Comparison of ENCODE assay signal across 21 cellular contexts in the genomic region with DNA sequence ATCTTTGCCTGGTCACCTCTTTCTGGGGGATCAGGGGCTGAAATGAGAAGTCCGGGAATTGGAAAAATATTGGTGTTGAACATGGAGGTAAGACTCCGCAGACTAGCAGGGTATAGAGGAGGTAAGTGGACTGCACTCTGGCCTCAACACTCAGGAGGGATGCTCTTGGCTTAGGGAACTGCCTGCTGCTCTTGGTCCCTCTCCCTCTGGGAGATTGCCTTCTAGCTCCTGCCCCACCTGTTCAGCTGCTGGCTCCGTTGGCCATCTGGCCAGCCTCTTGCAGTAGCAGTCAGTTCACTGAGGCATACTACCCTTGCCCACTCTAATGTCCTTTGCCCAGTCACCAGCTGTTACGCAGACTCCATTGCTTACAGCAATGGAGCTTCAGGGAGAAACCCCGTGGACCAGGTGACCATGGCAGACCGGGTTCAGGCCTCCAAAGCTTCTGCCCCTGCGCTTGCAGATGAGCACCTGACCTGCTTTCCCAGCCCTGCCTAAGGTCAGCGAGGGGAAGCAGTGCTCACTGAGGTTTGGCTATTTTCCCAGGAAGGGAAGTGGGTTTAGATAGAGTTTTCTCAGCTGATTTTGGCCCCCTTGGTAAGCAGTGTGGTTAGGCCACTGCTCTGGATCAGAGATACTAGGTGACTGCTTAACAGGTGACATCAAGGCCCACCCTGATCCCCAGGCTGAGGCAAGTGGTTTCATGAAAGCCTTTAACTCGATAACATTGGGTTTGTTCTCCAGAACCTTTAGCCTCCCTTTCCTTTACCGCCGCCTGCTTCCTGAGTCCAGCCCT. TPM values are rescaled to one million over a fixed set of nuclear protein-coding genes. Genes with fewer than 3 reads are reported as not detected.
DNase-seq lines count a peak whose midpoint lies in the region; ATAC-seq, FAIRE-seq and TF ChIP-seq lines count a peak whose summit lies in the region.
"Had no signal": no experiment of that assay in that cellular context is flagged by ENCODE, and none has a peak within 500 bp of the region (broad histone marks: within the 10 kb centered on the region; RNA-seq: fewer than 3 reads in every experiment).

No MANE protein-coding gene starts in this region.

- TF ChIP-seq EP300 in HepG2 (IDR thresholded peaks at IDR 0.05; ENCODE audit: low read depth in 2 of 2, low read length in 2 of 2), result no peak
- TF ChIP-seq EP300 in HepG2 (CRISPR knock-in tag; IDR thresholded peaks at IDR 0.05; ENCODE audit: borderline replicate concordance), result no peak

- peak overlapping the region; percentile 32 for H3K9ac ChIP-seq in Loucy (ENCODE audit: low read depth, low read length, poor library complexity, severe bottlenecking)
- H3K9ac ChIP-seq in HepG2 (ENCODE audit: insufficient read depth, low read depth, low read length), result no peak overlapping the region

- POLR2A ChIA-PET in HepG2 (lab: Yijun Ruan, JAX), result interaction anchor here (1.5 kb wide), 1 partner anchor 12 kb away, joined by 4 read pairs; a partner anchor contains a TSS
- POLR2A ChIA-PET in activated CD8-positive, alpha-beta T cell treated with anti-CD3 and anti-CD28 coated beads, Interleukin-2, amount 10 ng/mL, durations not matched to agents 7 days and 5 days (lab: Charles Lee), result interaction anchor here (1.1 to 1.4 kb wide), 2 partner anchors 11 to 12 kb away, joined by 3 to 5 read pairs; a partner anchor contains a TSS

- FAIRE-seq in HepG2 (lab: Jason Lieb, UNC), result no peak
- FAIRE-seq: pancreas, urothelium cell line had no signal

- H3F3A ChIP-seq in Loucy (ENCODE audit: low read depth), result peaks cover 5% of the 10 kb centered on the region; the same call in 1 of the 2 replicates

- H3K9me2 ChIP-seq in Loucy (replicated peaks; ENCODE audit: low read depth, low read length), result no peaks in the 10 kb centered on the region

- intact Hi-C loops in HepG2 (cut with micrococcal nuclease; ENCODE audit: unreplicated experiment), result no loop called here

- H3K27me3 Mint-ChIP-seq in activated CD8-positive, alpha-beta T cell treated with anti-CD3 and anti-CD28 coated beads, Interleukin-2, amount 10 ng/mL, durations not matched to agents 7 days and 5 days (ENCODE audit: low read depth), result no peaks in the 10 kb centered on the region
- H3K27me3 Mint-ChIP-seq: CD4-positive, alpha-beta memory T cell had no signal

- peaks cover 42% of the 10 kb centered on the region for H3K36me3 Mint-ChIP-seq in activated CD8-positive, alpha-beta T cell treated with anti-CD3 and anti-CD28 coated beads, Interleukin-2, amount 10 ng/mL, durations not matched to agents 7 days and 5 days (ENCODE audit: low read depth)

- no TSS peak for BruUV-seq in HepG2 (replicated peaks; lab: Mats Ljungman, UMichigan)

- H3K79me2 ChIP-seq in Loucy (ENCODE audit: insufficient read depth, low read length) (no peaks in the 10 kb centered on the region), HepG2 (ENCODE audit: insufficient read depth, low read length) (no peaks in the 10 kb centered on the region)

- H3K4me3 Mint-ChIP-seq in activated CD8-positive, alpha-beta T cell treated with anti-CD3 and anti-CD28 coated beads, Interleukin-2, amount 10 ng/mL, durations not matched to agents 7 days and 5 days, result no peak overlapping the region
- H3K4me3 Mint-ChIP-seq: CD4-positive, alpha-beta memory T cell had no signal

- H3K27me3 ChIP-seq in BE2C (no peaks in the 10 kb centered on the region), Loucy (ENCODE audit: insufficient read depth, low read length, poor library complexity, severe bottlenecking) (no peaks in the 10 kb centered on the region), WERI-Rb-1 (ENCODE audit: insufficient read depth, low read depth, severe bottlenecking) (no peaks in the 10 kb centered on the region), HepG2 (ENCODE audit: control insufficient read depth in 1 of 2, insufficient read depth in 2 of 2, low read length in 2 of 2) (no peaks in the 10 kb centered on the region; a peak in 1 of 5 replicates)
- H3K27me3 ChIP-seq: esophagus muscularis mucosa, pancreas had no signal

- in situ Hi-C loops in HepG2 (cut with HindIII; ENCODE audit: extremely low pct_ligation_motif_present, low pct_unique_long_range_greater_than_20kb), result no loop called here

- H4K20me1 ChIP-seq in Loucy (ENCODE audit: insufficient read depth, low read length, poor library complexity, severe bottlenecking) (peaks cover 6% of the 10 kb centered on the region), HepG2 (ENCODE audit: insufficient read depth, low read length) (peaks cover 5% of the 10 kb centered on the region; the same call in 1 of the 2 replicates)

- TF ChIP-seq RAD21 in HepG2 (CRISPR knock-in tag; IDR thresholded peaks at IDR 0.05), result no peak

- H3K4me1 Mint-ChIP-seq in activated CD8-positive, alpha-beta T cell treated with anti-CD3 and anti-CD28 coated beads, Interleukin-2, amount 10 ng/mL, durations not matched to agents 7 days and 5 days (ENCODE audit: low read depth), result peaks cover 34% of the 10 kb centered on the region

- CTCF ChIA-PET in HepG2 (lab: Yijun Ruan, JAX; ENCODE audit: low intra/inter-chr PET ratio, low total read pairs), result no interaction called here
- CTCF ChIA-PET in activated CD8-positive, alpha-beta T cell treated with anti-CD3 and anti-CD28 coated beads, Interleukin-2, amount 10 ng/mL, durations not matched to agents 7 days and 5 days (lab: Charles Lee), result interaction anchor here (1.2 kb wide), 1 partner anchor 35 kb away, joined by 5 read pairs; no protein-coding TSS in a partner anchor

- H3K9me3 Mint-ChIP-seq in activated CD8-positive, alpha-beta T cell treated with anti-CD3 and anti-CD28 coated beads, Interleukin-2, amount 10 ng/mL, durations not matched to agents 7 days and 5 days (ENCODE audit: insufficient read depth), result no peaks in the 10 kb centered on the region
- H3K9me3 Mint-ChIP-seq: CD4-positive, alpha-beta memory T cell had no signal

- WGBS in HepG2 (ENCODE audit: low lambda C conversion rate), result 97% methylated on average over 11 of the region's 11 CpGs

- H3K4me2 ChIP-seq in Loucy (ENCODE audit: low read depth, low read length, poor library complexity, severe bottlenecking) (peak overlapping the region; percentile 82), HepG2 (ENCODE audit: low read depth, low read length) (no peak overlapping the region)

- ATAC-seq in HepG2 (no peak), GM19035 (IDR thresholded peaks at IDR 0.05; ENCODE audit: unreplicated experiment) (no peak), GM21717 (IDR thresholded peaks at IDR 0.05; ENCODE audit: unreplicated experiment) (no peak), GM18873 (IDR thresholded peaks at IDR 0.05; ENCODE audit: low FRiP score, unreplicated experiment) (no peak)
- no peak for ATAC-seq in activated CD8-positive, alpha-beta T cell treated with anti-CD3 and anti-CD28 coated beads, Interleukin-2, amount 10 ng/mL, durations not matched to agents 7 days and 5 days
- ATAC-seq: left colon had no signal

- H3K27ac Mint-ChIP-seq in activated CD8-positive, alpha-beta T cell treated with anti-CD3 and anti-CD28 coated beads, Interleukin-2, amount 10 ng/mL, durations not matched to agents 7 days and 5 days, result no peak overlapping the region

- H3K9me3 ChIP-seq in BE2C (no peaks in the 10 kb centered on the region), Loucy (ENCODE audit: insufficient read depth, low read depth, low read length) (no peaks in the 10 kb centered on the region), WERI-Rb-1 (ENCODE audit: severe bottlenecking) (no peaks in the 10 kb centered on the region), HepG2 (ENCODE audit: low read length) (no peaks in the 10 kb centered on the region)
- H3K9me3 ChIP-seq: esophagus muscularis mucosa, pancreas had no signal

- peak overlapping the region; percentile 64 for H3K27ac ChIP-seq in WERI-Rb-1
- H3K27ac ChIP-seq in HepG2 (ENCODE audit: extremely low read length, insufficient read depth, low read length), result no peak overlapping the region
- H3K27ac ChIP-seq: coronary artery, esophagus muscularis mucosa, pancreas had no signal

- peaks cover 54% of the 10 kb centered on the region for H3K36me3 ChIP-seq in BE2C
- H3K36me3 ChIP-seq in Loucy (ENCODE audit: insufficient read depth, low read length), result peaks cover 26% of the 10 kb centered on the region; the same call in 1 of the 2 replicates
- H3K36me3 ChIP-seq in WERI-Rb-1, result peaks cover 75% of the 10 kb centered on the region
- H3K36me3 ChIP-seq in HepG2 (replicated peaks in 1 of 2; ENCODE audit: control insufficient read depth in 1 of 2, insufficient read depth in 2 of 2, low read length in 2 of 2), result peaks cover 27 to 56% of the 10 kb centered on the region in 2 experiments

- H3K4me1 ChIP-seq in BE2C (peaks cover 71% of the 10 kb centered on the region), Loucy (ENCODE audit: insufficient read depth, low read length, poor library complexity, severe bottlenecking) (peaks cover 40% of the 10 kb centered on the region), HepG2 (ENCODE audit: insufficient read depth, low read length) (peaks cover 10% of the 10 kb centered on the region; the same call in 1 of the 2 replicates)

- H2AFZ ChIP-seq in Loucy (ENCODE audit: low read length), result no peak overlapping the region
- H2AFZ ChIP-seq in HepG2 (ENCODE audit: low read length), result no peak overlapping the region

- TF ChIP-seq POLR2A in HepG2 (IDR thresholded peaks at IDR 0.05; ENCODE audit: insufficient read depth in 1 of 2, low read depth in 2 of 2, low read length in 2 of 2), result 0 out of 4 replicates have a peak, but pooled peaks of 1 of the 2 experiments have one; percentile 19

- TF ChIP-seq CTCF in BE2C (IDR thresholded peaks at IDR 0.05; ENCODE audit: low read depth, low read length), result no peak
- TF ChIP-seq CTCF in Loucy (conservative IDR thresholded peaks at IDR 0.05; ENCODE audit: low read length), result no peak
- TF ChIP-seq CTCF in WERI-Rb-1 (IDR thresholded peaks at IDR 0.05; ENCODE audit: low read depth, low read length), result no peak
- TF ChIP-seq CTCF in HepG2 (CRISPR knock-in tag; IDR thresholded peaks at IDR 0.05), result no peak

- H3K4me3 ChIP-seq in BE2C (ENCODE audit: low read depth, low read length), result peak overlapping the region; percentile 19
- H3K4me3 ChIP-seq in Loucy (ENCODE audit: low read length, poor library complexity, severe bottlenecking), result no peak overlapping the region
- H3K4me3 ChIP-seq in WERI-Rb-1 (ENCODE audit: low read depth, low read length), result no peak overlapping the region
- no peak overlapping the region for H3K4me3 ChIP-seq in HepG2 (replicated peaks in 1 of 3; ENCODE audit: insufficient read depth in 1 of 3, low read depth in 2 of 3, low read length in 3 of 3)
- H3K4me3 ChIP-seq: coronary artery, esophagus muscularis mucosa, pancreas had no signal

- peak; percentile 76 for DNase-seq in BE2C
- peak; percentile 84 for DNase-seq in WERI-Rb-1
- no peak for DNase-seq in HepG2 (ENCODE audit: low spot score)
- DNase-seq in activated CD8-positive, alpha-beta T cell treated with anti-CD3 and anti-CD28 coated beads, Interleukin-2, amount 10 ng/mL, durations not matched to agents 7 days and 5 days, result no peak
- DNase-seq: activated effector memory CD4-positive, alpha-beta T cell treated with anti-CD3 and anti-CD28 coated beads, Interleukin-2, amount 50 U/mL, for 16 hours; CD4-positive, alpha-beta memory T cell; DND-41; left colon; MM.1S; NCI-H1694 treated with DMSO at 0.1 percent for 48 hours; pancreas; SHP77; stimulated activated CD4-positive, alpha-beta T cell treated with anti-CD3 and anti-CD28 coated beads, Interleukin-2, amount 100 ng/mL, for 48 hours had no signal

RNA-seq across cellular contexts. Expression of a gene that starts 11.9 kb away (rescaled TPM):
- 175 TPM for polyA plus RNA-seq in BE2C (2012; ENCODE audit: insufficient read depth, insufficient read length, low read depth)
- total RNA-seq in HepG2 (2016; rRNA removed; fragmentation: Illumina TruSeq; extraction: Trizol), result 86.8 and 128 TPM in 2 replicates
- 13.1 and 20.6 TPM in 2 replicates for total RNA-seq in HepG2 (2016; cell fraction: cytosol; rRNA removed; fragmentation: Illumina TruSeq; extraction: Trizol; ENCODE audit: low read depth)
- 90.9 and 132 TPM in 2 replicates for total RNA-seq in HepG2 (2016; cell fraction: insoluble cytoplasmic fraction; rRNA removed; fragmentation: Illumina TruSeq; extraction: Trizol)
- 26.2 and 30.9 TPM in 2 replicates for total RNA-seq in HepG2 (2016; cell fraction: membrane; rRNA removed; fragmentation: Illumina TruSeq; extraction: Trizol)
- total RNA-seq in HepG2 (2016; cell fraction: nucleus; rRNA removed; fragmentation: Illumina TruSeq; extraction: Trizol), result 159 and 187 TPM in 2 replicates
- 154 and 183 TPM in 2 replicates for polyA plus RNA-seq in HepG2 (2011; rRNA removed)
- 59.3 and 67.0 TPM in 2 replicates for polyA plus RNA-seq in HepG2 (2011; cell fraction: cytosol; rRNA removed)
- 2,013 and 2,090 TPM in 2 replicates for polyA plus RNA-seq in HepG2 (2011; cell fraction: nucleus; rRNA removed)
- polyA plus RNA-seq in HepG2 (2012), result 136 and 152 TPM in 2 replicates
- polyA plus RNA-seq in HepG2 (2016; cell fraction: cytosol; fragmentation: Illumina TruSeq; extraction: Trizol; ENCODE audit: low read depth), result 10.8 and 13.3 TPM in 2 replicates
- 72.7 and 80.7 TPM in 2 replicates for polyA plus RNA-seq in HepG2 (2016; cell fraction: insoluble cytoplasmic fraction; fragmentation: Illumina TruSeq; extraction: Trizol; ENCODE audit: low read depth)
- polyA plus RNA-seq in HepG2 (2016; cell fraction: membrane; fragmentation: Illumina TruSeq; extraction: Trizol; ENCODE audit: low read depth), result 16.6 and 19.4 TPM in 2 replicates
- polyA plus RNA-seq in HepG2 (2016; cell fraction: nucleus; fragmentation: Illumina TruSeq; extraction: Trizol; ENCODE audit: insufficient read depth, low read depth), result 373 and 385 TPM in 2 replicates
- 116 and 143 TPM in 2 replicates for polyA minus RNA-seq in HepG2 (2011; rRNA and poly(A)+ RNA removed; ENCODE audit: low replicate concordance)
- polyA minus RNA-seq in HepG2 (2011; cell fraction: cytosol; rRNA and poly(A)+ RNA removed), result 25.7 and 29.3 TPM in 2 replicates
- polyA minus RNA-seq in HepG2 (2011; cell fraction: nucleus; rRNA and poly(A)+ RNA removed), result 252 and 268 TPM in 2 replicates
- 100 to 1,000 TPM; 186 to 196 TPM for total RNA-seq in activated CD8-positive, alpha-beta T cell treated with anti-CD3 and anti-CD28 coated beads, Interleukin-2, amount 10 ng/mL, durations not matched to agents 7 days and 5 days

RNA-seq across cellular contexts. Expression of a gene that starts 25.2 kb away (rescaled TPM):
- polyA plus RNA-seq in BE2C (2012; ENCODE audit: insufficient read depth, insufficient read length, low read depth), result not detected
- 2.0 and 2.4 TPM in 2 replicates for total RNA-seq in HepG2 (2016; rRNA removed; fragmentation: Illumina TruSeq; extraction: Trizol)
- total RNA-seq in HepG2 (2016; cell fraction: cytosol; rRNA removed; fragmentation: Illumina TruSeq; extraction: Trizol; ENCODE audit: low read depth), result 0.40 and 0.62 TPM in 2 replicates
- total RNA-seq in HepG2 (2016; cell fraction: insoluble cytoplasmic fraction; rRNA removed; fragmentation: Illumina TruSeq; extraction: Trizol), result 1.9 and 2.5 TPM in 2 replicates
- total RNA-seq in HepG2 (2016; cell fraction: membrane; rRNA removed; fragmentation: Illumina TruSeq; extraction: Trizol), result 0.93 and 1.0 TPM in 2 replicates
- total RNA-seq in HepG2 (2016; cell fraction: nucleus; rRNA removed; fragmentation: Illumina TruSeq; extraction: Trizol), result 0.65 and 0.88 TPM in 2 replicates
- 0.44 and 0.47 TPM in 2 replicates for polyA plus RNA-seq in HepG2 (2011; rRNA removed)
- 0.64 and 0.77 TPM in 2 replicates for polyA plus RNA-seq in HepG2 (2011; cell fraction: cytosol; rRNA removed)
- 0.37 and 0.81 TPM in 2 replicates for polyA plus RNA-seq in HepG2 (2011; cell fraction: nucleus; rRNA removed)
- 0.49 and 0.95 TPM in 2 replicates for polyA plus RNA-seq in HepG2 (2012)
- 0.11 and 0.28 TPM in 2 replicates for polyA plus RNA-seq in HepG2 (2016; cell fraction: cytosol; fragmentation: Illumina TruSeq; extraction: Trizol; ENCODE audit: low read depth)
- 2.2 TPM in 2 replicates for polyA plus RNA-seq in HepG2 (2016; cell fraction: insoluble cytoplasmic fraction; fragmentation: Illumina TruSeq; extraction: Trizol; ENCODE audit: low read depth)
- polyA plus RNA-seq in HepG2 (2016; cell fraction: membrane; fragmentation: Illumina TruSeq; extraction: Trizol; ENCODE audit: low read depth), result 0.43 and 0.52 TPM in 2 replicates
- polyA plus RNA-seq in HepG2 (2016; cell fraction: nucleus; fragmentation: Illumina TruSeq; extraction: Trizol; ENCODE audit: insufficient read depth, low read depth), result 1.1 and 1.2 TPM in 2 replicates
- 1.4 TPM in 1 of 2 replicates, not detected in the other for polyA minus RNA-seq in HepG2 (2011; rRNA and poly(A)+ RNA removed; ENCODE audit: low replicate concordance)
- 0.40 and 0.44 TPM in 2 replicates for polyA minus RNA-seq in HepG2 (2011; cell fraction: cytosol; rRNA and poly(A)+ RNA removed)
- 0.62 TPM in 1 of 2 replicates, not detected in the other for polyA minus RNA-seq in HepG2 (2011; cell fraction: nucleus; rRNA and poly(A)+ RNA removed)
- total RNA-seq in activated CD8-positive, alpha-beta T cell treated with anti-CD3 and anti-CD28 coated beads, Interleukin-2, amount 10 ng/mL, durations not matched to agents 7 days and 5 days, result not detected
- total RNA-seq: CD4-positive, alpha-beta memory T cell; esophagus muscularis mucosa; H4 had no signal

RNA-seq across cellular contexts. Expression of a gene that starts 41.5 kb away (rescaled TPM):
- polyA plus RNA-seq in BE2C (2012; ENCODE audit: insufficient read depth, insufficient read length, low read depth), result 8.7 TPM
- 63.3 and 110 TPM in 2 replicates for total RNA-seq in HepG2 (2016; rRNA removed; fragmentation: Illumina TruSeq; extraction: Trizol)
- 8.6 and 9.4 TPM in 2 replicates for total RNA-seq in HepG2 (2016; cell fraction: cytosol; rRNA removed; fragmentation: Illumina TruSeq; extraction: Trizol; ENCODE audit: low read depth)
- 66.0 and 103 TPM in 2 replicates for total RNA-seq in HepG2 (2016; cell fraction: insoluble cytoplasmic fraction; rRNA removed; fragmentation: Illumina TruSeq; extraction: Trizol)
- 30.0 and 31.1 TPM in 2 replicates for total RNA-seq in HepG2 (2016; cell fraction: membrane; rRNA removed; fragmentation: Illumina TruSeq; extraction: Trizol)
- 31.0 and 31.3 TPM in 2 replicates for total RNA-seq in HepG2 (2016; cell fraction: nucleus; rRNA removed; fragmentation: Illumina TruSeq; extraction: Trizol)
- 47.9 and 48.1 TPM in 2 replicates for polyA plus RNA-seq in HepG2 (2011; rRNA removed)
- 42.3 and 49.3 TPM in 2 replicates for polyA plus RNA-seq in HepG2 (2011; cell fraction: cytosol; rRNA removed)
- 24.7 and 35.1 TPM in 2 replicates for polyA plus RNA-seq in HepG2 (2011; cell fraction: nucleus; rRNA removed)
- polyA plus RNA-seq in HepG2 (2012), result 19.7 and 25.0 TPM in 2 replicates
- 4.4 and 5.2 TPM in 2 replicates for polyA plus RNA-seq in HepG2 (2016; cell fraction: cytosol; fragmentation: Illumina TruSeq; extraction: Trizol; ENCODE audit: low read depth)
- polyA plus RNA-seq in HepG2 (2016; cell fraction: insoluble cytoplasmic fraction; fragmentation: Illumina TruSeq; extraction: Trizol; ENCODE audit: low read depth), result 60.3 and 63.0 TPM in 2 replicates
- polyA plus RNA-seq in HepG2 (2016; cell fraction: membrane; fragmentation: Illumina TruSeq; extraction: Trizol; ENCODE audit: low read depth), result 18.9 and 19.7 TPM in 2 replicates
- polyA plus RNA-seq in HepG2 (2016; cell fraction: nucleus; fragmentation: Illumina TruSeq; extraction: Trizol; ENCODE audit: insufficient read depth, low read depth), result 38.2 and 38.8 TPM in 2 replicates
- polyA minus RNA-seq in HepG2 (2011; rRNA and poly(A)+ RNA removed; ENCODE audit: low replicate concordance), result 64.3 and 90.4 TPM in 2 replicates
- 33.1 and 41.3 TPM in 2 replicates for polyA minus RNA-seq in HepG2 (2011; cell fraction: cytosol; rRNA and poly(A)+ RNA removed)
- 24.2 and 35.4 TPM in 2 replicates for polyA minus RNA-seq in HepG2 (2011; cell fraction: nucleus; rRNA and poly(A)+ RNA removed)
- 10 to 100 TPM; 37.9 to 44.0 TPM for total RNA-seq in activated CD8-positive, alpha-beta T cell treated with anti-CD3 and anti-CD28 coated beads, Interleukin-2, amount 10 ng/mL, durations not matched to agents 7 days and 5 days

RNA-seq across cellular contexts. Expression of a gene that starts 54.8 kb away (rescaled TPM):
- 9.3 TPM for polyA plus RNA-seq in BE2C (2012; ENCODE audit: insufficient read depth, insufficient read length, low read depth)
- total RNA-seq in HepG2 (2016; rRNA removed; fragmentation: Illumina TruSeq; extraction: Trizol), result 0.74 and 1.5 TPM in 2 replicates
- total RNA-seq in HepG2 (2016; cell fraction: cytosol; rRNA removed; fragmentation: Illumina TruSeq; extraction: Trizol; ENCODE audit: low read depth), result 0.81 and 1.5 TPM in 2 replicates
- 0.91 TPM in 1 of 2 replicates, not detected in the other for total RNA-seq in HepG2 (2016; cell fraction: insoluble cytoplasmic fraction; rRNA removed; fragmentation: Illumina TruSeq; extraction: Trizol)
- total RNA-seq in HepG2 (2016; cell fraction: membrane; rRNA removed; fragmentation: Illumina TruSeq; extraction: Trizol), result 0.96 and 1.8 TPM in 2 replicates
- 1.4 TPM in 1 of 2 replicates, not detected in the other for total RNA-seq in HepG2 (2016; cell fraction: nucleus; rRNA removed; fragmentation: Illumina TruSeq; extraction: Trizol)
- 0.48 and 0.61 TPM in 2 replicates for polyA plus RNA-seq in HepG2 (2011; rRNA removed)
- 0.48 and 0.96 TPM in 2 replicates for polyA plus RNA-seq in HepG2 (2011; cell fraction: cytosol; rRNA removed)
- polyA plus RNA-seq in HepG2 (2011; cell fraction: nucleus; rRNA removed), result 0.68 and 0.90 TPM in 2 replicates
- 0.63 and 1.8 TPM in 2 replicates for polyA plus RNA-seq in HepG2 (2012)
- 2.3 and 2.4 TPM in 2 replicates for polyA plus RNA-seq in HepG2 (2016; cell fraction: cytosol; fragmentation: Illumina TruSeq; extraction: Trizol; ENCODE audit: low read depth)
- 0.87 and 4.9 TPM in 2 replicates for polyA plus RNA-seq in HepG2 (2016; cell fraction: insoluble cytoplasmic fraction; fragmentation: Illumina TruSeq; extraction: Trizol; ENCODE audit: low read depth)
- polyA plus RNA-seq in HepG2 (2016; cell fraction: membrane; fragmentation: Illumina TruSeq; extraction: Trizol; ENCODE audit: low read depth), result 1.1 and 2.1 TPM in 2 replicates
- 2.4 TPM in 1 of 2 replicates, not detected in the other for polyA plus RNA-seq in HepG2 (2016; cell fraction: nucleus; fragmentation: Illumina TruSeq; extraction: Trizol; ENCODE audit: insufficient read depth, low read depth)
- 0.50 and 0.94 TPM in 2 replicates for polyA minus RNA-seq in HepG2 (2011; rRNA and poly(A)+ RNA removed; ENCODE audit: low replicate concordance)
- not detected in 2 replicates for polyA minus RNA-seq in HepG2 (2011; cell fraction: cytosol; rRNA and poly(A)+ RNA removed)
- polyA minus RNA-seq in HepG2 (2011; cell fraction: nucleus; rRNA and poly(A)+ RNA removed), result 0.77 TPM in 1 of 2 replicates, not detected in the other
- total RNA-seq in activated CD8-positive, alpha-beta T cell treated with anti-CD3 and anti-CD28 coated beads, Interleukin-2, amount 10 ng/mL, durations not matched to agents 7 days and 5 days, result 1 to 10 TPM; 5.1 to 5.5 TPM

Comparison
In these comparisons a context has a peak if more than half of its experiments do, and no peak if none do; other contexts are left out.
1. DNase-seq: peak in BE2C (single experiment) and WERI-Rb-1 (single experiment); none in HepG2 (single experiment) and activated CD8-positive, alpha-beta T cell treated with anti-CD3 and anti-CD28 coated beads, Interleukin-2, amount 10 ng/mL, durations not matched to agents 7 days and 5 days (single experiment).